In the genomic region with DNA sequence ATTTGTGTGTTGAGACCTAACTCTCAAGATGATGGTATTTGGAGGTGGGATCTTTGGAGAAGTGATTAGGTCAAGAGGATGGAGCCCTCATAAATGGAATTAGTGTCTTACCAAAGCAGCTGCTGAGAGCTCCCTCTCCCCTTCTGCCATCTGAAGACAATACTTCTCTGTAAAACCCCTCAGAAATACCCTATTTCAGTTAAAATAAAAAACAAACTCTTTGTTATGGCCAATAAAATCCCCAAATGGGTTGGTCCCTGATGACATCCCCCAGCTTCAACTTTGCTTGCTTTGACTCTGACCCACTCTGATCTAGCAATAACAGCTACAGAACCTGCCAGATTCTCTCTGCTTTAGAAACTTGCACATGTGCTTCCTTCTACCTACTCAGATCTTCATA, we compare ENCODE assay signal across 12 cellular contexts.
"Had no signal": no experiment of that assay in that cellular context is flagged by ENCODE, and none has a peak within 500 bp of the region (broad histone marks: within the 10 kb centered on the region; RNA-seq: fewer than 3 reads in every experiment).

No MANE protein-coding gene starts in this region.

- H3K4me3 Mint-ChIP-seq: activated CD4-positive, alpha-beta memory T cell treated with anti-CD3 and anti-CD28 coated beads for 36 hours; activated naive CD8-positive, alpha-beta T cell treated with anti-CD3 and anti-CD28 coated beads for 36 hours; endodermal cell; mesothelial cell of epicardium had no signal

- ATAC-seq: esophagus mucosa, lower lobe of right lung had no signal

- H3K27me3 Mint-ChIP-seq: activated CD4-positive, alpha-beta memory T cell treated with anti-CD3 and anti-CD28 coated beads for 36 hours had no signal

- H3K4me1 Mint-ChIP-seq: activated naive CD8-positive, alpha-beta T cell treated with anti-CD3 and anti-CD28 coated beads for 36 hours had no signal

- H3K27ac Mint-ChIP-seq: activated CD4-positive, alpha-beta memory T cell treated with anti-CD3 and anti-CD28 coated beads for 36 hours; activated naive CD8-positive, alpha-beta T cell treated with anti-CD3 and anti-CD28 coated beads for 36 hours; endodermal cell had no signal

- DNase-seq: activated CD4-positive, alpha-beta memory T cell treated with anti-CD3 and anti-CD28 coated beads for 36 hours; activated CD4-positive, alpha-beta T cell treated with anti-CD3 and anti-CD28 coated beads for 1 hour; activated gamma-delta T cell; activated naive CD8-positive, alpha-beta T cell treated with anti-CD3 and anti-CD28 coated beads for 36 hours; activated T-cell treated with anti-CD3 and anti-CD28 coated beads, Interleukin-2, amount 50 U/mL, for 48 hours; anterior cingulate cortex; endodermal cell; lower lobe of right lung; stimulated activated CD4-positive, alpha-beta T cell treated with anti-CD3 and anti-CD28 coated beads, Interleukin-4, amount 100 ng/mL, for 4 hours; stomach had no signal

- H3K9me3 Mint-ChIP-seq: activated CD4-positive, alpha-beta memory T cell treated with anti-CD3 and anti-CD28 coated beads for 36 hours; activated naive CD8-positive, alpha-beta T cell treated with anti-CD3 and anti-CD28 coated beads for 36 hours; endodermal cell; mesothelial cell of epicardium had no signal

- H3K36me3 Mint-ChIP-seq: activated CD4-positive, alpha-beta memory T cell treated with anti-CD3 and anti-CD28 coated beads for 36 hours; activated naive CD8-positive, alpha-beta T cell treated with anti-CD3 and anti-CD28 coated beads for 36 hours had no signal
